ENCODE assay signal across 29 cellular contexts in genomic region chr6:51163843-51164529, GRCh38.
"Had no signal": no experiment of that assay in that cellular context is flagged by ENCODE, and none has a peak within 500 bp of the region (broad histone marks: within the 10 kb centered on the region; RNA-seq: fewer than 3 reads in every experiment).

No MANE protein-coding gene starts in this region.

- FAIRE-seq: astrocyte, endometrium, endothelial cell of umbilical vein, frontal cortex had no signal

- H3K36me3 ChIP-seq: colonic mucosa, esophagus squamous epithelium, WERI-Rb-1 had no signal

- H3K27me3 ChIP-seq: colonic mucosa, esophagus squamous epithelium had no signal

- DNase-seq: activated B cell treated with CpG ODN at 0.5 μM for 24 hours; activated CD4-positive, alpha-beta T cell treated with anti-CD3 and anti-CD28 coated beads for 48 hours; activated CD4-positive, alpha-beta T cell treated with anti-CD3 and anti-CD28 coated beads, Interleukin-2, amount 50 U/mL, for 1 hour; activated CD4-positive, alpha-beta T cell treated with anti-CD3 and anti-CD28 coated beads, Interleukin-2, amount 50 U/mL, for 48 hours; activated CD8-positive, alpha-beta memory T cell treated with anti-CD3 and anti-CD28 coated beads for 24 hours; activated CD8-positive, alpha-beta T cell treated with anti-CD3 and anti-CD28 coated beads for 36 hours; activated effector memory CD4-positive, alpha-beta T cell treated with Interleukin-2 at 50 U/mL for 16 hours; activated gamma-delta T cell treated with Interleukin-2 at 50 U/mL for 16 hours; activated naive CD4-positive, alpha-beta T cell treated with anti-CD3 and anti-CD28 coated beads, Interleukin-2, amount 50 U/mL, for 16 hours; activated naive CD4-positive, alpha-beta T cell treated with Interleukin-2 at 50 U/mL for 16 hours; activated T-cell treated with anti-CD3 and anti-CD28 coated beads, Interleukin-2, amount 50 U/mL, for 4 hours; amniotic stem cell; anterior cingulate cortex; caudate nucleus; colonic mucosa; effector CD8-positive, alpha-beta T cell; esophagus squamous epithelium; foreskin fibroblast; head of caudate nucleus; T-helper 2 cell; WERI-Rb-1 had no signal

- H3K27me3 Mint-ChIP-seq: activated B cell treated with CpG ODN at 0.5 μM for 24 hours; activated CD8-positive, alpha-beta T cell treated with anti-CD3 and anti-CD28 coated beads for 36 hours; activated naive CD8-positive, alpha-beta T cell; activated T-helper 17 cell treated with anti-CD3 and anti-CD28 coated beads, Interleukin-2, amount 50 U/mL, for 72 hours had no signal

- H3K36me3 Mint-ChIP-seq: activated naive CD8-positive, alpha-beta T cell had no signal

- H3K9me3 ChIP-seq: colonic mucosa, esophagus squamous epithelium had no signal

- H3K4me3 Mint-ChIP-seq: activated B cell treated with CpG ODN at 0.5 μM for 24 hours; activated CD8-positive, alpha-beta T cell treated with anti-CD3 and anti-CD28 coated beads for 36 hours; activated naive CD8-positive, alpha-beta T cell; activated T-cell treated with anti-CD3 and anti-CD28 coated beads, Interleukin-2, amount 50 U/mL, for 4 hours; activated T-helper 17 cell treated with anti-CD3 and anti-CD28 coated beads, Interleukin-2, amount 50 U/mL, for 72 hours had no signal

- H3K4me3 ChIP-seq: colonic mucosa, esophagus squamous epithelium had no signal

- ATAC-seq: activated CD4-positive, CD25-positive, alpha-beta regulatory T cell treated with anti-CD3 and anti-CD28 coated beads, Interleukin-2, amount 50 U/mL, for 24 hours; activated CD8-positive, alpha-beta T cell treated with anti-CD3 and anti-CD28 coated beads for 36 hours; activated T-cell treated with anti-CD3 and anti-CD28 coated beads, Interleukin-2, amount 50 U/mL, for 4 hours; activated T-helper 17 cell treated with anti-CD3 and anti-CD28 coated beads, Interleukin-2, amount 50 U/mL, for 72 hours had no signal

- H3K27ac ChIP-seq: colonic mucosa, epithelial cell of prostate, esophagus squamous epithelium, WERI-Rb-1 had no signal

- H3K27ac Mint-ChIP-seq: activated B cell treated with CpG ODN at 0.5 μM for 24 hours; activated CD8-positive, alpha-beta T cell treated with anti-CD3 and anti-CD28 coated beads for 36 hours; activated naive CD8-positive, alpha-beta T cell; activated T-helper 17 cell treated with anti-CD3 and anti-CD28 coated beads, Interleukin-2, amount 50 U/mL, for 72 hours had no signal

- H3K4me1 ChIP-seq: colonic mucosa, esophagus squamous epithelium had no signal

- H3K4me1 Mint-ChIP-seq: activated B cell treated with CpG ODN at 0.5 μM for 24 hours; activated T-helper 17 cell treated with anti-CD3 and anti-CD28 coated beads, Interleukin-2, amount 50 U/mL, for 72 hours had no signal
